In genomic region chr6:129350278-129350677, GRCh38 we compare ENCODE assay signal across 20 cellular contexts.
"Had no signal": no experiment of that assay in that cellular context is flagged by ENCODE, and none has a peak within 500 bp of the region (broad histone marks: within the 10 kb centered on the region; RNA-seq: fewer than 3 reads in every experiment).

No MANE protein-coding gene starts in this region.

- H3K4me1 ChIP-seq: adrenal gland, lower lobe of right lung, parathyroid adenoma had no signal

- H3K9me3 Mint-ChIP-seq: activated B cell treated with CpG ODN at 0.5 μM for 24 hours; activated CD8-positive, alpha-beta T cell treated with anti-CD3 and anti-CD28 coated beads for 36 hours; activated naive CD4-positive, alpha-beta T cell treated with anti-CD3 and anti-CD28 coated beads, Interleukin-2, amount 50 U/mL, for 24 hours; mesothelial cell of epicardium had no signal

- H3K9me3 ChIP-seq: adrenal gland, lower lobe of right lung had no signal

- H3K4me1 Mint-ChIP-seq: activated B cell treated with CpG ODN at 0.5 μM for 24 hours; activated naive CD4-positive, alpha-beta T cell treated with anti-CD3 and anti-CD28 coated beads, Interleukin-2, amount 50 U/mL, for 24 hours had no signal

- H3K27ac ChIP-seq: adrenal gland, cardiac muscle cell, foreskin keratinocyte, lower lobe of right lung, parathyroid adenoma had no signal

- H3K27ac Mint-ChIP-seq: activated B cell treated with CpG ODN at 0.5 μM for 24 hours; activated CD8-positive, alpha-beta T cell treated with anti-CD3 and anti-CD28 coated beads for 36 hours; activated naive CD4-positive, alpha-beta T cell treated with anti-CD3 and anti-CD28 coated beads, Interleukin-2, amount 50 U/mL, for 24 hours; mesothelial cell of epicardium had no signal

- H3K4me3 ChIP-seq: adrenal gland, cardiac muscle cell, lower lobe of right lung, smooth muscle cell had no signal

- H3K36me3 Mint-ChIP-seq: activated naive CD4-positive, alpha-beta T cell treated with anti-CD3 and anti-CD28 coated beads, Interleukin-2, amount 50 U/mL, for 24 hours had no signal

- H3K4me3 Mint-ChIP-seq: activated B cell treated with CpG ODN at 0.5 μM for 24 hours; activated CD8-positive, alpha-beta T cell treated with anti-CD3 and anti-CD28 coated beads for 36 hours; activated naive CD4-positive, alpha-beta T cell treated with anti-CD3 and anti-CD28 coated beads, Interleukin-2, amount 50 U/mL, for 24 hours; mesothelial cell of epicardium had no signal

- H3K36me3 ChIP-seq: adrenal gland, lower lobe of right lung had no signal

- ATAC-seq: activated CD8-positive, alpha-beta T cell treated with anti-CD3 and anti-CD28 coated beads for 36 hours; foreskin keratinocyte; lower lobe of right lung; stimulated activated naive CD8-positive, alpha-beta T cell treated with anti-CD3 and anti-CD28 coated beads, Interleukin-15, Interleukin-2, amounts not matched to agents 100 U/mL and 50 U/mL, for 24 hours had no signal

- H3K27me3 ChIP-seq: adrenal gland, cardiac muscle cell, foreskin keratinocyte had no signal

- DNase-seq: activated B cell treated with CpG ODN at 0.5 μM for 24 hours; activated CD4-positive, alpha-beta T cell treated with anti-CD3 and anti-CD28 coated beads for 48 hours; activated CD8-positive, alpha-beta memory T cell treated with anti-CD3 and anti-CD28 coated beads, Interleukin-2, amount 50 U/mL, for 4 hours; activated CD8-positive, alpha-beta T cell treated with anti-CD3 and anti-CD28 coated beads for 36 hours; activated effector memory CD4-positive, alpha-beta T cell treated with anti-CD3 and anti-CD28 coated beads, Interleukin-2, amount 50 U/mL, for 16 hours; activated T-cell treated with anti-CD3 and anti-CD28 coated beads, Interleukin-2, amount 50 U/mL, for 48 hours; adrenal gland; foreskin keratinocyte; glutamatergic neuron; lower lobe of right lung; stimulated activated CD4-positive, alpha-beta T cell treated with anti-CD3 and anti-CD28 coated beads, Interleukin-4, amount 100 ng/mL, for 4 hours; stimulated activated CD8-positive, alpha-beta memory T cell treated with anti-CD3 and anti-CD28 coated beads, Interleukin-4, amount 100 ng/mL, for 48 hours; stimulated activated naive CD8-positive, alpha-beta T cell treated with anti-CD3 and anti-CD28 coated beads, Interleukin-15, Interleukin-2, amounts not matched to agents 100 U/mL and 50 U/mL, for 24 hours; T-helper 2 cell; trophoblast cell had no signal
